18 cellular contexts compared by ENCODE assay signal in the genomic region with DNA sequence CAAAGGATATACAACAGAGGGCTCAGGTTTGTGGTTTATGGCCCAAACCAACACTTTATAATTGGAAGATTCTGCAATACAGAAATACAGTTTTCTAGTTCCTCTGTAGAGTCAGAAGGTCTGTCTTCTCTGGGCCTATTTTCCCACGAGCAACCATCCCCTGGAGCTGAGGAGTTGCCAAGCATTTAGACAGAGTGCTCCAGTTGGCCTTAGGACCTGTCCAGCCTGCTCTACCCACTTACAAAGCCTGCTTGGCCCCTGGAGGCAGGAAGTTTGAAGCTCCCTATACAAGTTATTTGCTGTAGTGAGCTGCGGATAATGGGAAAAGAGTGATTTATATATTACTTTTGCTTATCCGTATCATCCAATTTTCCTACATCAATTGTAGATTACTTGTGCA.
DNase-seq lines count a peak whose midpoint lies in the region; ATAC-seq and TF ChIP-seq lines count a peak whose summit lies in the region.
"Had no signal": no experiment of that assay in that cellular context is flagged by ENCODE, and none has a peak within 500 bp of the region (broad histone marks: within the 10 kb centered on the region; RNA-seq: fewer than 3 reads in every experiment).

No MANE protein-coding gene starts in this region.

- H3K4me1 ChIP-seq in right cardiac atrium (ENCODE audit: control insufficient read depth, insufficient read depth, low read length): no peaks in the 10 kb centered on the region
- H3K4me1 ChIP-seq in psoas muscle: peaks cover 15% of the 10 kb centered on the region

- WGBS in right cardiac atrium: 65% methylated on average over 3 of the region's 3 CpGs
- 55 to 69% (median 66%) methylated on average over 3 of the region's 3 CpGs for WGBS in psoas muscle, 3 donors

- TF ChIP-seq CTCF in psoas muscle (IDR thresholded peaks at IDR 0.05): no peak

- no peak overlapping the region for H3K4me3 ChIP-seq in right cardiac atrium (ENCODE audit: low read length)
- no peak overlapping the region for H3K4me3 ChIP-seq in psoas muscle
- H3K4me3 ChIP-seq: BLaER1 treated with 17β-estradiol and CSF1 and Interleukin-3, amounts not matched to agents 10 nM and 100 nM had no signal

- H3K27me3 ChIP-seq in right cardiac atrium (ENCODE audit: control insufficient read depth, insufficient read depth) (no peaks in the 10 kb centered on the region), psoas muscle (ENCODE audit: insufficient read depth in 3 of 3, low read length in 2 of 3) (no peaks in the 10 kb centered on the region)
- H3K27me3 ChIP-seq: BE2C; BLaER1 treated with 17β-estradiol and CSF1 and Interleukin-3, amounts not matched to agents 10 nM and 100 nM had no signal

- intact Hi-C loops in left ventricle myocardium superior (cut with micrococcal nuclease) (no loop called here), right cardiac atrium (cut with DNase I) (loop anchor here in 3 of 4 donors (5.0 to 10.0 kb wide), 2 partner anchors 67 to 294 kb away; no protein-coding TSS in a partner anchor), psoas muscle (cut with DNase I) (loop anchor here in 1 of 2 donors (2.0 to 5.0 kb wide), 2 partner anchors 79 to 155 kb away; no protein-coding TSS in a partner anchor)

- no peaks in the 10 kb centered on the region for H3K9me3 ChIP-seq in right cardiac atrium (ENCODE audit: control insufficient read depth, low read length)
- no peaks in the 10 kb centered on the region for H3K9me3 ChIP-seq in psoas muscle
- H3K9me3 ChIP-seq: BE2C; BLaER1 treated with 17β-estradiol and CSF1 and Interleukin-3, amounts not matched to agents 10 nM and 100 nM had no signal

- peak; percentile 19 for ATAC-seq in left ventricle myocardium superior
- ATAC-seq in right cardiac atrium: no peak
- ATAC-seq in psoas muscle: peak; percentile 39 to 62 (median 52)
- no peak for ATAC-seq in HG03378 (IDR thresholded peaks at IDR 0.05; ENCODE audit: unreplicated experiment)

- no peak overlapping the region for H3K27ac ChIP-seq in right cardiac atrium (ENCODE audit: low read length)
- H3K27ac ChIP-seq in psoas muscle: no peak overlapping the region
- H3K27ac ChIP-seq: BLaER1 treated with 17β-estradiol and CSF1 and Interleukin-3, amounts not matched to agents 10 nM and 100 nM had no signal

- DNase-seq in left ventricle myocardium superior: no peak
- no peak for DNase-seq in right cardiac atrium
- DNase-seq in ELF-1 (ENCODE audit: low read depth, low spot score): peak; percentile 68
- DNase-seq in islet precursor cell: peak; percentile 78
- no peak for DNase-seq in psoas muscle
- DNase-seq in NCI-H187 treated with DMSO at 0.1 percent for 48 hours (lab: John Stamatoyannopoulos, UW): no peak
- no peak for DNase-seq in NCI-H82 (lab: John Stamatoyannopoulos, UW)
- DNase-seq: BE2C; CD4-positive, alpha-beta T cell; CD8-positive, alpha-beta memory T cell; DMS 273 treated with DMSO at 0.1 percent for 48 hours; DMS79; EL; GF-D8; GOT3; HCEC 1CT had no signal

- H3K36me3 ChIP-seq in psoas muscle (ENCODE audit: insufficient read depth in 1 of 2, low read depth in 1 of 2): no peaks in the 10 kb centered on the region
- H3K36me3 ChIP-seq: BLaER1 treated with 17β-estradiol and CSF1 and Interleukin-3, amounts not matched to agents 10 nM and 100 nM had no signal

Comparison
In these comparisons a context has a peak if more than half of its experiments do, and no peak if none do; other contexts are left out.
1. ATAC-seq: peak in left ventricle myocardium superior (single experiment) and psoas muscle (4 of 4); none in right cardiac atrium (0 of 2) and HG03378 (single experiment).
2. DNase-seq: peak in ELF-1 (single experiment) and islet precursor cell (single experiment); none in left ventricle myocardium superior (single experiment), right cardiac atrium (0 of 3), psoas muscle (0 of 2), NCI-H187 treated with DMSO at 0.1 percent for 48 hours (single experiment) and NCI-H82 (single experiment).